ENCODE assay signal across 15 cellular contexts in the genomic region with DNA sequence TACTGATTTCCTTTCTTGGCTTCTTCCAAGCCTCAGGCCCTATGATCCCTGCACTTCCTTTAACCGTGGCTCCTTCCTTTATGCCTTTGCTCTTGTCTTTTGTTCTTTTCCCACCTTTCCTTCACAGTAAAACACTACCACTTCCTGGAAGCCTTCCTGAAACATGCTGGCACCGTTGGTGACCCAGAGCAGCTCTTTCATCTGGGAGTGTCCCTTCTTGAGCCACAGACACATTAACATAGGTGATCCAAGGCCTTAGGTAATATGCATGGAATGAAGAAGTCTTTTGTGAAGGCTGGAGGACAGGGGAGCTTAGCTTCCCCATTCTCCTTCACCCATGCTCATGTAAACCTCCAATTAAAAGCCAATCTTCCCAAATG. TPM values are rescaled to one million over a fixed set of nuclear protein-coding genes. Genes with fewer than 3 reads are reported as not detected.
A peak's percentile ranks its signal among the peaks of the same experiment; 100 is the strongest.
DNase-seq lines count a peak whose midpoint lies in the region; ATAC-seq and TF ChIP-seq lines count a peak whose summit lies in the region.
"Had no signal": no experiment of that assay in that cellular context is flagged by ENCODE, and none has a peak within 500 bp of the region (broad histone marks: within the 10 kb centered on the region; RNA-seq: fewer than 3 reads in every experiment).

No MANE protein-coding gene starts in this region.

- peak overlapping the region; percentile 38 for H3K4me3 Mint-ChIP-seq in Caco-2 (ENCODE audit: unreplicated experiment)
- H3K4me3 Mint-ChIP-seq in naive thymus-derived CD4-positive, alpha-beta T cell: no peak overlapping the region
- H3K4me3 Mint-ChIP-seq: activated naive CD8-positive, alpha-beta T cell treated with anti-CD3 and anti-CD28 coated beads, Interleukin-2, amount 10 ng/mL, durations not matched to agents 7 days and 5 days; nephron progenitor cell had no signal

- TF ChIP-seq CTCF in Caco-2 (IDR thresholded peaks at IDR 0.05; ENCODE audit: insufficient read depth in 1 of 2, low read depth in 1 of 2, low read length in 1 of 2, severe bottlenecking in 1 of 2, unreplicated experiment in 1 of 2): no peak

- H3K4me3 ChIP-seq in Caco-2 (ENCODE audit: low read depth, low read length) (no peak overlapping the region), SK-N-MC (no peak overlapping the region), rectal smooth muscle tissue (ENCODE audit: low read length) (no peak overlapping the region)
- no peak overlapping the region for H3K4me3 ChIP-seq in naive thymus-derived CD4-positive, alpha-beta T cell (ENCODE audit: low read length)

- no peaks in the 10 kb centered on the region for H3K36me3 ChIP-seq in Caco-2 (ENCODE audit: control insufficient read depth, insufficient read depth, low read length)
- no peaks in the 10 kb centered on the region for H3K36me3 ChIP-seq in SK-N-MC (ENCODE audit: insufficient read depth, low read length)
- no peaks in the 10 kb centered on the region for H3K36me3 ChIP-seq in rectal smooth muscle tissue (ENCODE audit: control insufficient read depth, insufficient read depth, low read length)
- H3K36me3 ChIP-seq in naive thymus-derived CD4-positive, alpha-beta T cell (ENCODE audit: control insufficient read depth in 2 of 3, insufficient read depth in 3 of 3, low read length in 3 of 3): no peaks in the 10 kb centered on the region

- H3K27me3 ChIP-seq in Caco-2 (replicated peaks; ENCODE audit: control insufficient read depth, insufficient read depth, low read length): no peaks in the 10 kb centered on the region
- H3K27me3 ChIP-seq in rectal smooth muscle tissue (ENCODE audit: control insufficient read depth, insufficient read depth, low read length): no peaks in the 10 kb centered on the region
- H3K27me3 ChIP-seq in naive thymus-derived CD4-positive, alpha-beta T cell (ENCODE audit: control insufficient read depth in 2 of 2, insufficient read depth in 2 of 2, low read length in 2 of 2): no peaks in the 10 kb centered on the region

- BruUV-seq in Caco-2 (replicated peaks; lab: Mats Ljungman, UMichigan): no TSS peak

- POLR2A ChIA-PET in Caco-2 (lab: Charles Lee): interaction anchor here (0.6 to 2.3 kb wide), 7 partner anchors 17 to 40 kb away, joined by 3 to 15 read pairs (median 3); partner anchors contain the start of gene AMOTL2
- POLR2A ChIA-PET in naive thymus-derived CD4-positive, alpha-beta T cell (lab: Charles Lee): no interaction called here

- peak overlapping the region; percentile 28; the same call in 1 of the 2 replicates for H3K27ac ChIP-seq in SK-N-MC
- peak overlapping the region; percentile 61 for H3K27ac ChIP-seq in rectal smooth muscle tissue (ENCODE audit: low read depth, low read length)
- H3K27ac ChIP-seq in naive thymus-derived CD4-positive, alpha-beta T cell (ENCODE audit: low read depth, low read length): no peak overlapping the region

- DNase-seq in Caco-2: peak in 1 of 2 experiments; percentile 64
- no peak for DNase-seq in SK-N-MC (ENCODE audit: low read depth, low spot score)
- DNase-seq in islet precursor cell: peak; percentile 52
- DNase-seq in NCI-H1092 (lab: John Stamatoyannopoulos, UW): no peak
- DNase-seq in AML-193 (lab: John Stamatoyannopoulos, UW): no peak
- no peak for DNase-seq in HUDEP-2 (lab: John Stamatoyannopoulos, UW; ENCODE audit: unreplicated experiment in 76 of 76)
- no peak for DNase-seq in naive thymus-derived CD4-positive, alpha-beta T cell
- DNase-seq: activated naive CD8-positive, alpha-beta T cell treated with anti-CD3 and anti-CD28 coated beads, Interleukin-2, amount 10 ng/mL, durations not matched to agents 7 days and 5 days; cortex of kidney; KG1; NCI-H2029 treated with DMSO at 0.1 percent for 48 hours; NCI-H774; nephron progenitor cell; stimulated activated CD4-positive, alpha-beta T cell treated with anti-CD3 and anti-CD28 coated beads, Interleukin-12 subunit alpha, Interleukin-12 subunit beta, amount 100 ng/mL, for 4 hours had no signal

- no peaks in the 10 kb centered on the region for H3K27me3 Mint-ChIP-seq in Caco-2 (ENCODE audit: insufficient read depth, unreplicated experiment)
- peaks cover 0 to 11% (median 0%) of the 10 kb centered on the region in 5 donors for H3K27me3 Mint-ChIP-seq in naive thymus-derived CD4-positive, alpha-beta T cell

- no peak overlapping the region for H3K9ac ChIP-seq in SK-N-MC (ENCODE audit: insufficient read length)
- H3K9ac ChIP-seq in rectal smooth muscle tissue (ENCODE audit: low read length): no peak overlapping the region

- peaks cover 97% of the 10 kb centered on the region for H3K4me1 ChIP-seq in Caco-2
- peaks cover 44% of the 10 kb centered on the region for H3K4me1 ChIP-seq in rectal smooth muscle tissue (ENCODE audit: control insufficient read depth, insufficient read depth, low read length)
- H3K4me1 ChIP-seq in naive thymus-derived CD4-positive, alpha-beta T cell (ENCODE audit: control insufficient read depth in 2 of 2, insufficient read depth in 2 of 2, low read length in 2 of 2): no peaks in the 10 kb centered on the region

- CTCF ChIA-PET in Caco-2 (lab: Charles Lee): interaction anchor here (0.6 to 1.2 kb wide), 2 partner anchors 26 to 30 kb away, joined by 3 read pairs; no protein-coding TSS in a partner anchor
- CTCF ChIA-PET in naive thymus-derived CD4-positive, alpha-beta T cell (lab: Charles Lee): interaction anchor here (0.6 kb wide), 1 partner anchor 157 kb away, joined by 3 read pairs; no protein-coding TSS in a partner anchor

- peaks cover 83% of the 10 kb centered on the region for H3K4me1 Mint-ChIP-seq in Caco-2 (ENCODE audit: low read depth, unreplicated experiment)
- H3K4me1 Mint-ChIP-seq in naive thymus-derived CD4-positive, alpha-beta T cell: no peaks in the 10 kb centered on the region
- H3K4me1 Mint-ChIP-seq: activated naive CD8-positive, alpha-beta T cell treated with anti-CD3 and anti-CD28 coated beads, Interleukin-2, amount 10 ng/mL, durations not matched to agents 7 days and 5 days had no signal

- intact Hi-C loops in Caco-2 (cut with micrococcal nuclease; ENCODE audit: unreplicated experiment): no loop called here
- intact Hi-C loops in naive thymus-derived CD4-positive, alpha-beta T cell (cut with micrococcal nuclease): no loop called here

- peaks cover 8% of the 10 kb centered on the region for H3K9me3 Mint-ChIP-seq in Caco-2 (ENCODE audit: unreplicated experiment)
- peaks cover 0 to 1% (median 0%) of the 10 kb centered on the region in 11 donors for H3K9me3 Mint-ChIP-seq in naive thymus-derived CD4-positive, alpha-beta T cell
- H3K9me3 Mint-ChIP-seq: activated naive CD8-positive, alpha-beta T cell treated with anti-CD3 and anti-CD28 coated beads, Interleukin-2, amount 10 ng/mL, durations not matched to agents 7 days and 5 days; nephron progenitor cell had no signal

- no peak for ATAC-seq in naive thymus-derived CD4-positive, alpha-beta T cell

- peak overlapping the region; percentile 95 for H3K27ac Mint-ChIP-seq in Caco-2 (ENCODE audit: unreplicated experiment)
- no peak overlapping the region for H3K27ac Mint-ChIP-seq in naive thymus-derived CD4-positive, alpha-beta T cell
- H3K27ac Mint-ChIP-seq: activated naive CD8-positive, alpha-beta T cell treated with anti-CD3 and anti-CD28 coated beads, Interleukin-2, amount 10 ng/mL, durations not matched to agents 7 days and 5 days; nephron progenitor cell had no signal

- H3K9me3 ChIP-seq in Caco-2 (no peaks in the 10 kb centered on the region), SK-N-MC (ENCODE audit: low read depth, low read length) (no peaks in the 10 kb centered on the region)
- H3K9me3 ChIP-seq in naive thymus-derived CD4-positive, alpha-beta T cell (ENCODE audit: control insufficient read depth in 2 of 3, low read length in 3 of 3): no peaks in the 10 kb centered on the region

- peaks cover 27% of the 10 kb centered on the region for H3K36me3 Mint-ChIP-seq in Caco-2 (ENCODE audit: insufficient read depth, unreplicated experiment)
- H3K36me3 Mint-ChIP-seq in naive thymus-derived CD4-positive, alpha-beta T cell: no peaks in the 10 kb centered on the region
- H3K36me3 Mint-ChIP-seq: activated naive CD8-positive, alpha-beta T cell treated with anti-CD3 and anti-CD28 coated beads, Interleukin-2, amount 10 ng/mL, durations not matched to agents 7 days and 5 days had no signal

RNA-seq across cellular contexts. Expression of gene AMOTL2, which starts 39.4 kb away (rescaled TPM):
- 220 and 271 TPM in 2 replicates for total RNA-seq in Caco-2 (2022)
- total RNA-seq in naive thymus-derived CD4-positive, alpha-beta T cell: not detected
- polyA plus RNA-seq in naive thymus-derived CD4-positive, alpha-beta T cell: under 1 TPM in 1 of 2 donors, not detected in 1; 0.10 TPM
- total RNA-seq: activated naive CD8-positive, alpha-beta T cell treated with anti-CD3 and anti-CD28 coated beads, Interleukin-2, amount 10 ng/mL, durations not matched to agents 7 days and 5 days had no signal

Comparison
In these comparisons a context has a peak if more than half of its experiments do, and no peak if none do; other contexts are left out.
1. RNA of gene AMOTL2, which starts 39.4 kb away (total RNA-seq): 220 to 271 TPM in Caco-2; not detected in naive thymus-derived CD4-positive, alpha-beta T cell; every median in the first group is over 100 times any median in the second.